ENCODE assay signal across 8 cellular contexts in the genomic region with DNA sequence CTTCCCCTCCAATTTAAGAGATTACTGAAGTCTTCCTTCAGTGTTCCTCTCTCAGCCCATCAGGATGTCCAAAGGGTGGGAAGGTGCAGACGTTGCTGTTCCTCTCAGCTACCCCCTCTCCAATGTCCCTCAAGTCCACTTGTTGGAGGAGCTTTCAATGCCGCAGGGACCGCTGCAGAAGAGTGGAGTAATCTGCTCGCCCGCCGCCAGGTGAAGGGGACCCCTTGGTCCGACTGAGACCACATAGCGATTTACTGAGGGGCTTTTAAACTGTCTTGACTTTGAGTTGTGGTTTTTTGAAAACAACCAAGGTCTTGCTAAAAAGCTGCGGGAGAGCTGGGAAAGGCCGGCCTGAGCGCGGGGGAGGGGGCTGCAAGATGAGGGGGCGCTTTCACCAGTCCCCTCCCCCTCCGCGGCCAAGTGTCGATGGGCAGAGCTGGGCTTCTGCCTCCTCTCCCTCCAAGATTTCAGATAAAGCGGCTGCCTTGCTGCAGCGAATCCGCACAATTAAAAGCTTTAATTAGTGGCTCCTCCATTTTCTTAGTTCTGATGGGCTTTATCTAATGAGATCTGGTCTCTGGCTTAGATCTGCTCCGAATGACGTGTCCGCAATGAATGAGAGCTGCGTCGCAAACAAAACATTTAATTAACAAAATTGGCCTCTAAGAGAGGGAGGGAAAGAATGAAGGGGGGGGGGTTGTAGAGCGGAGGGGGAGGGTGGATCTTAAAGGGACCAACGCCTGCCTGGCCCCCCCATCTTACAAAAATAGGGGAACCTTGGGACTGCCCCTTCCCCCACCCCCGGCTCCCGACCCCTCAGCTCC. TPM values are rescaled to one million over a fixed set of nuclear protein-coding genes. Genes with fewer than 3 reads are reported as not detected.
DNase-seq lines count a peak whose midpoint lies in the region; ATAC-seq and TF ChIP-seq lines count a peak whose summit lies in the region.

No MANE protein-coding gene starts in this region.

- peaks cover 12% of the 10 kb centered on the region for H3K27me3 ChIP-seq in CD4-positive, alpha-beta T cell (ENCODE audit: control insufficient read depth, insufficient read depth, low read length)
- H3K27me3 ChIP-seq in body of pancreas: no peaks in the 10 kb centered on the region
- H3K27me3 ChIP-seq in spleen (replicated peaks in 1 of 7): no peaks in the 10 kb centered on the region

- H3K4me3 ChIP-seq in body of pancreas: peak overlapping the region; percentile 9 to 24
- peak overlapping the region; percentile 3 to 91 (median 62) for H3K4me3 ChIP-seq in spleen

- peaks cover 29% of the 10 kb centered on the region for H3K27me3 Mint-ChIP-seq in CD4-positive, alpha-beta T cell

- H3K36me3 Mint-ChIP-seq in CD4-positive, alpha-beta T cell (ENCODE audit: low read depth): peaks cover 3% of the 10 kb centered on the region

- DNase-seq in CD4-positive, alpha-beta T cell: no peak
- peak; percentile 93 for DNase-seq in NCI-H82 treated with DMSO at 0.1 percent for 48 hours (lab: John Stamatoyannopoulos, UW; ENCODE audit: unreplicated experiment)
- DNase-seq in body of pancreas: peak in 1 of 4 donors; percentile 6
- peak; percentile 30 for DNase-seq in inferior parietal cortex (ENCODE audit: extremely low spot score)
- peak; percentile 85 for DNase-seq in spleen

- H3K27ac ChIP-seq in CD4-positive, alpha-beta T cell (ENCODE audit: low read depth, low read length): no peak overlapping the region
- H3K27ac ChIP-seq in body of pancreas (peak overlapping the region; percentile 26 to 80 (median 74)), spleen (peak overlapping the region; percentile 50 to 97 (median 86))

- H3K9me3 Mint-ChIP-seq in CD4-positive, alpha-beta T cell: no peaks in the 10 kb centered on the region

- H3K27ac Mint-ChIP-seq in CD4-positive, alpha-beta T cell: peak overlapping the region; percentile 88

- ATAC-seq in CD4-positive, alpha-beta T cell (ENCODE audit: poor library complexity): peak; percentile 9
- peak; percentile 0 for ATAC-seq in GM21381 (IDR thresholded peaks at IDR 0.05; ENCODE audit: unreplicated experiment)
- ATAC-seq in body of pancreas: peak; percentile 0
- no peak for ATAC-seq in HG03378 (IDR thresholded peaks at IDR 0.05; ENCODE audit: unreplicated experiment)
- ATAC-seq in HG03571 (IDR thresholded peaks at IDR 0.05; ENCODE audit: unreplicated experiment): no peak

- H3K36me3 ChIP-seq in body of pancreas (replicated peaks in 1 of 2; ENCODE audit: insufficient read depth in 1 of 2, low read depth in 2 of 2) (no peaks in the 10 kb centered on the region), spleen (peaks cover 0 to 37% (median 6%) of the 10 kb centered on the region in 6 donors)

- POLR2A ChIA-PET in CD4-positive, alpha-beta T cell (lab: Charles Lee): interaction anchor here (0.5 to 1.3 kb wide), 4 partner anchors 8 to 70 kb away, joined by 3 to 5 read pairs (median 3); no protein-coding TSS in a partner anchor

- intact Hi-C loops in CD4-positive, alpha-beta T cell (cut with DNase I, micrococcal nuclease): loop anchor here (5.0 to 10.0 kb wide), 7 partner anchors 48 to 947 kb away; a partner anchor contains a TSS
- intact Hi-C loops in body of pancreas (cut with DNase I) (no loop called here), spleen (cut with DNase I; ENCODE audit: low total_unique reads) (no loop called here)

- 33% methylated on average over 27 to 28 of the region's 28 CpGs for WGBS in body of pancreas, 2 donors
- 13 to 33% (median 25%) methylated on average over 23 to 28 of the region's 28 CpGs for WGBS in spleen, 5 donors

- TF ChIP-seq POLR2A in body of pancreas (IDR thresholded peaks at IDR 0.05): no peak
- no peak for TF ChIP-seq POLR2A in spleen (IDR thresholded peaks at IDR 0.05)

- peaks cover 59% of the 10 kb centered on the region for H3K4me1 Mint-ChIP-seq in CD4-positive, alpha-beta T cell (ENCODE audit: low read depth)

- no peak for TF ChIP-seq CTCF in CD4-positive, alpha-beta T cell (IDR thresholded peaks at IDR 0.05)
- TF ChIP-seq CTCF in body of pancreas (IDR thresholded peaks at IDR 0.05) (no peak), spleen (IDR thresholded peaks at IDR 0.05 in 8 of 11, conservative IDR thresholded peaks at IDR 0.05 in 3 of 11) (no peak)

- CTCF ChIA-PET in CD4-positive, alpha-beta T cell (lab: Charles Lee): interaction anchor here (1.6 to 4.6 kb wide), 2 partner anchors 9 kb away, joined by 4 to 15 read pairs; no protein-coding TSS in a partner anchor

- H3K9me3 ChIP-seq in CD4-positive, alpha-beta T cell (ENCODE audit: control insufficient read depth, low read length): no peaks in the 10 kb centered on the region
- H3K9me3 ChIP-seq in body of pancreas (no peaks in the 10 kb centered on the region), spleen (no peaks in the 10 kb centered on the region)

- H3K4me3 Mint-ChIP-seq in CD4-positive, alpha-beta T cell: peak overlapping the region; percentile 87

- peaks cover 48% of the 10 kb centered on the region for H3K4me1 ChIP-seq in body of pancreas
- H3K4me1 ChIP-seq in spleen: peaks cover 32 to 92% (median 61%) of the 10 kb centered on the region in 6 donors

RNA-seq across cellular contexts. Expression of a gene that starts 5.9 kb away (rescaled TPM):
- total RNA-seq in CD4-positive, alpha-beta T cell: 10 to 100 TPM; 16.0 to 18.2 TPM
- total RNA-seq in body of pancreas: 10 to 100 TPM; 14.2 to 23.6 TPM
- 10 to 100 TPM; 31.2 to 63.0 (median 45.8) TPM for total RNA-seq in spleen
- polyA plus RNA-seq in spleen: 10 to 100 TPM; 37.1 to 63.8 (median 50.3) TPM

Comparison
In these comparisons a context has a peak if more than half of its experiments do, and no peak if none do; other contexts are left out.
1. ATAC-seq: peak in CD4-positive, alpha-beta T cell (single experiment), GM21381 (single experiment) and body of pancreas (single experiment); none in HG03378 (single experiment) and HG03571 (single experiment).
2. DNase-seq: peak in NCI-H82 treated with DMSO at 0.1 percent for 48 hours (single experiment), inferior parietal cortex (single experiment) and spleen (single experiment); none in CD4-positive, alpha-beta T cell (0 of 10).
3. intact Hi-C loops: an anchor here in CD4-positive, alpha-beta T cell (5.0 to 10.0 kb wide); none called in body of pancreas and spleen.